Comparison of ENCODE assay signal across 29 cellular contexts in genomic region chr1:54685335-54685905, GRCh38. TPM values are rescaled to one million over a fixed set of nuclear protein-coding genes. Genes with fewer than 3 reads are reported as not detected.
"Had no signal": no experiment of that assay in that cellular context is flagged by ENCODE, and none has a peak within 500 bp of the region (broad histone marks: within the 10 kb centered on the region; RNA-seq: fewer than 3 reads in every experiment).

No MANE protein-coding gene starts in this region.

- H3K4me1 Mint-ChIP-seq: stimulated activated effector memory CD8-positive, alpha-beta T cell treated with anti-CD3 and anti-CD28 coated beads, Interleukin-12 subunit alpha, Interleukin-12 subunit beta, amount 100 ng/mL, for 72 hours; stimulated activated naive B cell treated with anti-CD40 and anti-IgM and Interleukin-4, amounts not matched to agents 10 μg/mL and 1 μg/mL and 100 μg/mL, for 72 hours had no signal

- H3K27ac ChIP-seq: ovary, parathyroid adenoma, psoas muscle, right lobe of liver, sigmoid colon, stomach, thoracic aorta, thyroid gland, tibial nerve, upper lobe of left lung, vagina had no signal

- H3K4me3 Mint-ChIP-seq: natural killer cell treated with Interleukin-12 subunit alpha and Interleukin-12 subunit beta and Interleukin-15 and Interleukin-18, amount 100 ng/mL, for 72 hours; nephron progenitor cell; neural crest cell; stimulated activated effector memory CD8-positive, alpha-beta T cell treated with anti-CD3 and anti-CD28 coated beads, Interleukin-12 subunit alpha, Interleukin-12 subunit beta, amount 100 ng/mL, for 72 hours; stimulated activated naive B cell treated with anti-CD40 and anti-IgM and Interleukin-4, amounts not matched to agents 10 μg/mL and 1 μg/mL and 100 μg/mL, for 72 hours; stimulated activated naive CD8-positive, alpha-beta T cell treated with anti-CD3 and anti-CD28 coated beads, Interleukin-15, Interleukin-2, amounts not matched to agents 100 ng/mL and 50 ng/mL, for 24 hours had no signal

- DNase-seq: nephron progenitor cell; occipital lobe; ovary; right cardiac atrium; sigmoid colon; small intestine; stimulated activated CD4-positive, alpha-beta T cell treated with anti-CD3 and anti-CD28 coated beads, Interleukin-15, amount 100 ng/mL, for 24 hours; stimulated activated CD4-positive, alpha-beta T cell treated with anti-CD3 and anti-CD28 coated beads, Interleukin-2, amount 100 ng/mL, for 24 hours; stimulated activated CD4-positive, alpha-beta T cell treated with anti-CD3 and anti-CD28 coated beads, Interleukin-2, amount 100 ng/mL, for 48 hours; stimulated activated CD4-positive, alpha-beta T cell treated with anti-CD3 and anti-CD28 coated beads, Interleukin-4, amount 100 ng/mL, for 24 hours; stimulated activated naive B cell treated with anti-CD40 and anti-IgM and Interleukin-4, amounts not matched to agents 10 μg/mL and 1 μg/mL and 100 μg/mL, for 72 hours; stimulated activated naive CD4-positive, alpha-beta T cell treated with Interleukin-2 at 50 U/mL for 16 hours; stomach; thyroid gland; trophoblast cell; upper lobe of left lung had no signal

- H3K9ac ChIP-seq: parathyroid adenoma had no signal

- H3K4me3 ChIP-seq: ovary, psoas muscle, right lobe of liver, sigmoid colon, stomach, thoracic aorta, thyroid gland, tibial nerve, upper lobe of left lung, vagina had no signal

- H3K27me3 ChIP-seq: ovary, right lobe of liver, sigmoid colon, stomach, thyroid gland, tibial nerve, upper lobe of left lung, vagina had no signal

- H2AFZ ChIP-seq: parathyroid adenoma had no signal

- ATAC-seq: natural killer cell treated with Interleukin-12 subunit alpha and Interleukin-12 subunit beta and Interleukin-15 and Interleukin-18, amount 100 ng/mL, for 72 hours; stimulated activated effector memory CD8-positive, alpha-beta T cell treated with anti-CD3 and anti-CD28 coated beads, Interleukin-12 subunit alpha, Interleukin-12 subunit beta, amount 100 ng/mL, for 72 hours; stimulated activated naive B cell treated with anti-CD40 and anti-IgM and Interleukin-4, amounts not matched to agents 10 μg/mL and 1 μg/mL and 100 μg/mL, for 72 hours had no signal

- H3K36me3 Mint-ChIP-seq: natural killer cell treated with Interleukin-12 subunit alpha and Interleukin-12 subunit beta and Interleukin-15 and Interleukin-18, amount 100 ng/mL, for 72 hours; stimulated activated effector memory CD8-positive, alpha-beta T cell treated with anti-CD3 and anti-CD28 coated beads, Interleukin-12 subunit alpha, Interleukin-12 subunit beta, amount 100 ng/mL, for 72 hours; stimulated activated naive B cell treated with anti-CD40 and anti-IgM and Interleukin-4, amounts not matched to agents 10 μg/mL and 1 μg/mL and 100 μg/mL, for 72 hours had no signal

- FAIRE-seq: small intestine, urothelium cell line had no signal

- H3K4me1 ChIP-seq: parathyroid adenoma, psoas muscle, right lobe of liver, stomach, thyroid gland, tibial nerve, upper lobe of left lung, vagina had no signal

- H3K27me3 Mint-ChIP-seq: natural killer cell treated with Interleukin-12 subunit alpha and Interleukin-12 subunit beta and Interleukin-15 and Interleukin-18, amount 100 ng/mL, for 72 hours; progenitor cell of endocrine pancreas; stimulated activated naive CD8-positive, alpha-beta T cell treated with anti-CD3 and anti-CD28 coated beads, Interleukin-15, Interleukin-2, amounts not matched to agents 100 ng/mL and 50 ng/mL, for 24 hours had no signal

- H3K79me2 ChIP-seq: parathyroid adenoma had no signal

- H3K36me3 ChIP-seq: ovary, right lobe of liver, sigmoid colon, thoracic aorta, tibial nerve, upper lobe of left lung, vagina had no signal

- H3K9me3 ChIP-seq: ovary, psoas muscle, right lobe of liver, sigmoid colon, stomach, thoracic aorta, thyroid gland, tibial nerve, upper lobe of left lung, vagina had no signal

- H3K27ac Mint-ChIP-seq: natural killer cell treated with Interleukin-12 subunit alpha and Interleukin-12 subunit beta and Interleukin-15 and Interleukin-18, amount 100 ng/mL, for 72 hours; nephron progenitor cell; progenitor cell of endocrine pancreas; stimulated activated effector memory CD8-positive, alpha-beta T cell treated with anti-CD3 and anti-CD28 coated beads, Interleukin-12 subunit alpha, Interleukin-12 subunit beta, amount 100 ng/mL, for 72 hours; stimulated activated naive B cell treated with anti-CD40 and anti-IgM and Interleukin-4, amounts not matched to agents 10 μg/mL and 1 μg/mL and 100 μg/mL, for 72 hours; stimulated activated naive CD8-positive, alpha-beta T cell treated with anti-CD3 and anti-CD28 coated beads, Interleukin-15, Interleukin-2, amounts not matched to agents 100 ng/mL and 50 ng/mL, for 24 hours had no signal

RNA-seq across cellular contexts. Expression of gene MROH7, which starts 43.8 kb away (rescaled TPM):
- total RNA-seq: neural crest cell, renal cortical epithelial cell had no signal
